Comparison of ENCODE assay signal across 21 cellular contexts in the genomic region with DNA sequence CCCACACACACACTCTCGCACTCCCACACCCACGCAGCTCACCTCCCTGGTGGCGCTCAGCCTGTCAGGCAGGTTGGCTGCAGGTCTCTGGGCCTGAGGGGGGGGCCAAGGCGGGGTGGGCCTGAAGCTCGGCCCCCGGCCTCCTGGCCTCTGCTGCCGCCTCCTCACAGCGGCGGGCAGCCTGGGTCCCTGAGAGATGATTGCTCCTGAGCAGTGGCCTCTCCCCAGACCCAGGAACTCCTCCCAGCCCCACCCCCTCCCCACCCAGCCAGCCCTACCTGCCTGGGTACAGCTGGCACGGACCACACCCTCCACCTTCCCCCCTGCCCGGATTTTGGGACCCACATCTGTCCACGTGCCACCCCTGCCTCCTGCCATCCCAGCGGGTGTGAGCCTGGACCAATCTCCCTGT. TPM values are rescaled to one million over a fixed set of nuclear protein-coding genes. Genes with fewer than 3 reads are reported as not detected.
A peak's percentile ranks its signal among the peaks of the same experiment; 100 is the strongest.
DNase-seq lines count a peak whose midpoint lies in the region; ATAC-seq, FAIRE-seq and TF ChIP-seq lines count a peak whose summit lies in the region.
"Had no signal": no experiment of that assay in that cellular context is flagged by ENCODE, and none has a peak within 500 bp of the region (broad histone marks: within the 10 kb centered on the region; RNA-seq: fewer than 3 reads in every experiment).

No MANE protein-coding gene starts in this region.

- BruUV-seq in mammary epithelial cell (replicated peaks; lab: Mats Ljungman, UMichigan) = no TSS peak

- dilution Hi-C loops in mammary epithelial cell (cut with HindIII; ENCODE audit: low sequenced_read_pairs) = no loop called here

- FAIRE-seq in kidney (lab: Jason Lieb, UNC) = no peak
- FAIRE-seq in urothelium cell line (lab: Jason Lieb, UNC) = peak; percentile 20
- FAIRE-seq: A204.1, GM12878, GM18507 had no signal

- H3K27ac ChIP-seq in mammary epithelial cell (ENCODE audit: insufficient read depth, low read depth, low read length) = no peak overlapping the region
- H3K27ac ChIP-seq in kidney (ENCODE audit: low read depth in 2 of 2, low read length in 2 of 2) = no peak overlapping the region

- intact Hi-C loops in Right ventricle myocardium inferior (cut with DNase I) = no loop called here
- intact Hi-C loops in Right ventricle myocardium superior (cut with DNase I) = no loop called here
- intact Hi-C loops in mammary epithelial cell (cut with micrococcal nuclease) = no loop called here
- intact Hi-C loops in kidney (cut with DNase I) = no loop called here

- peaks cover 43% of the 10 kb centered on the region for H3K4me1 ChIP-seq in mammary epithelial cell (ENCODE audit: insufficient read depth, low read length)
- peaks cover 10% of the 10 kb centered on the region in 2 donors for H3K4me1 ChIP-seq in kidney (ENCODE audit: control insufficient read depth in 1 of 2, insufficient read depth in 1 of 2, low read depth in 1 of 2, low read length in 2 of 2)

- TF ChIP-seq CTCF in mammary epithelial cell (conservative IDR thresholded peaks at IDR 0.05 in 1 of 2, IDR thresholded peaks at IDR 0.05 in 1 of 2; ENCODE audit: extremely low read depth in 1 of 2, insufficient read depth in 1 of 2, low read depth in 1 of 2, low read length in 2 of 2) (no peak), kidney (IDR thresholded peaks at IDR 0.05; ENCODE audit: borderline replicate concordance, extremely low read depth, insufficient read depth) (no peak)

- CTCF ChIA-PET in mammary epithelial cell (lab: Charles Lee; ENCODE audit: low non-redundant PET) = no interaction called here

- DNase-seq in Right ventricle myocardium inferior (ENCODE audit: missing footprints) = peak; percentile 54
- DNase-seq in Right ventricle myocardium superior = no peak
- DNase-seq in mammary epithelial cell = no peak
- peak; percentile 41 for DNase-seq in kidney
- DNase-seq in urothelium cell line (ENCODE audit: low spot score) = no peak
- DNase-seq in activated naive CD4-positive, alpha-beta T cell (lab: John Stamatoyannopoulos, UW) = no peak
- no peak for DNase-seq in NCI-H128 (lab: John Stamatoyannopoulos, UW; ENCODE audit: unreplicated experiment)
- DNase-seq: C1 segment of cervical spinal cord, DMS 273 treated with DMSO at 0.1 percent for 48 hours, GDM1, MG63, NCI-H1092 treated with DMSO at 0.1 percent for 48 hours, NCI-H1694, NCI-H524, SHP77 treated with DMSO at 0.1 percent for 48 hours had no signal

- H3K36me3 ChIP-seq in mammary epithelial cell (ENCODE audit: insufficient read depth, low read length) = no peaks in the 10 kb centered on the region
- H3K36me3 ChIP-seq in kidney (ENCODE audit: control insufficient read depth in 1 of 2, insufficient read depth in 2 of 2, low read length in 2 of 2) = no peaks in the 10 kb centered on the region

- ATAC-seq in Right ventricle myocardium inferior = no peak
- no peak for ATAC-seq in Right ventricle myocardium superior (ENCODE audit: poor library complexity)
- ATAC-seq in HG03521 (IDR thresholded peaks at IDR 0.05; ENCODE audit: unreplicated experiment) = no peak
- ATAC-seq: GM12878, GM23338, Panc1 had no signal

- H3K4me2 ChIP-seq in mammary epithelial cell (ENCODE audit: insufficient read depth, low read depth, low read length) = peak overlapping the region; percentile 76
- H3K4me2 ChIP-seq: GM23338 had no signal

- in situ Hi-C loops in mammary epithelial cell (cut with MboI; ENCODE audit: low sequenced_read_pairs in 2 of 2) = loop anchor here in 1 of 2 donors (25.0 kb wide), 1 partner anchor 802 kb away; a partner anchor contains a TSS

- H2AFZ ChIP-seq in mammary epithelial cell (ENCODE audit: low read depth, low read length) = peak overlapping the region; percentile 91
- H2AFZ ChIP-seq: GM23338 had no signal

- H3K9ac ChIP-seq in mammary epithelial cell (ENCODE audit: insufficient read depth, low read length) = no peak overlapping the region
- H3K9ac ChIP-seq in kidney (ENCODE audit: low read length in 2 of 2) = no peak overlapping the region

- 3% methylated on average over 3 of the region's 13 CpGs for WGBS in mammary epithelial cell (ENCODE audit: low coverage, missing lambda C conversion rate)

- H4K20me1 ChIP-seq in mammary epithelial cell (ENCODE audit: insufficient read depth, low read length) = no peaks in the 10 kb centered on the region

- H3K4me3 ChIP-seq in mammary epithelial cell (replicated peaks in 1 of 3; ENCODE audit: insufficient read depth in 1 of 3, low read depth in 2 of 3, low read length in 3 of 3) = peak overlapping the region in 1 of 3 experiments; percentile 35
- H3K4me3 ChIP-seq in kidney (ENCODE audit: low read length in 2 of 2) = no peak overlapping the region
- H3K4me3 ChIP-seq: GM12878, GM23338, MG63 had no signal

- no peaks in the 10 kb centered on the region for H3K9me3 ChIP-seq in mammary epithelial cell (replicated peaks; ENCODE audit: insufficient read depth, low read length)
- H3K9me3 ChIP-seq in kidney (ENCODE audit: control insufficient read depth in 1 of 2, low read length in 2 of 2) = no peaks in the 10 kb centered on the region
- H3K9me3 ChIP-seq: MG63 had no signal

- H3K27me3 ChIP-seq in mammary epithelial cell (ENCODE audit: insufficient read depth, low read length) = no peaks in the 10 kb centered on the region
- H3K27me3 ChIP-seq: MG63 had no signal

- H3K79me2 ChIP-seq in mammary epithelial cell (ENCODE audit: insufficient read depth, low read length) = no peaks in the 10 kb centered on the region

RNA-seq across cellular contexts. Expression of a gene that starts 4.6 kb away (rescaled TPM):
- total RNA-seq in Right ventricle myocardium inferior (0.32 TPM), Right ventricle myocardium superior (0.30 TPM), mammary epithelial cell (10 to 100 TPM in 1 of 2 donors, 1 to 10 TPM in 1; 9.2 to 15.1 TPM), kidney (11.0 TPM)
- polyA plus RNA-seq in mammary epithelial cell (5.5 TPM), kidney (ENCODE audit: insufficient read depth, low read depth, low replicate concordance) (6.8 TPM)
- 8.4 TPM for polyA minus RNA-seq in mammary epithelial cell

RNA-seq across cellular contexts. Expression of a gene that starts 9.2 kb away (rescaled TPM):
- total RNA-seq in Right ventricle myocardium inferior (13.3 TPM), Right ventricle myocardium superior (12.1 TPM), mammary epithelial cell (10 to 100 TPM; 25.8 to 34.0 TPM), kidney (29.7 TPM)
- polyA plus RNA-seq in mammary epithelial cell (70.4 TPM), kidney (ENCODE audit: insufficient read depth, low read depth, low replicate concordance) (66.6 TPM)
- 14.2 TPM for polyA minus RNA-seq in mammary epithelial cell

RNA-seq across cellular contexts. Expression of a gene that starts 30.1 kb away (rescaled TPM):
- total RNA-seq in Right ventricle myocardium inferior (50.8 TPM), Right ventricle myocardium superior (59.4 TPM), mammary epithelial cell (10 to 100 TPM; 10.5 to 23.4 TPM), kidney (37.0 TPM)
- polyA plus RNA-seq in mammary epithelial cell (3.1 TPM), kidney (ENCODE audit: insufficient read depth, low read depth, low replicate concordance) (12.9 TPM)
- 10.2 TPM for polyA minus RNA-seq in mammary epithelial cell

RNA-seq across cellular contexts. Expression of a gene that starts 56.4 kb away (rescaled TPM):
- total RNA-seq in Right ventricle myocardium inferior (25.8 TPM), Right ventricle myocardium superior (29.2 TPM), mammary epithelial cell (10 to 100 TPM; 51.3 to 81.1 TPM), kidney (91.3 TPM)
- polyA plus RNA-seq in mammary epithelial cell (31.7 TPM), kidney (ENCODE audit: insufficient read depth, low read depth, low replicate concordance) (62.8 TPM)
- polyA minus RNA-seq in mammary epithelial cell = 62.4 TPM

Comparison
In these comparisons a context has a peak if more than half of its experiments do, and no peak if none do; other contexts are left out.
1. DNase-seq: peak in Right ventricle myocardium inferior (single experiment) and kidney (single experiment); none in Right ventricle myocardium superior (single experiment), mammary epithelial cell (single experiment), urothelium cell line (single experiment), activated naive CD4-positive, alpha-beta T cell (0 of 4) and NCI-H128 (single experiment).